Comparison of ENCODE assay signal across 11 cellular contexts in the genomic region with DNA sequence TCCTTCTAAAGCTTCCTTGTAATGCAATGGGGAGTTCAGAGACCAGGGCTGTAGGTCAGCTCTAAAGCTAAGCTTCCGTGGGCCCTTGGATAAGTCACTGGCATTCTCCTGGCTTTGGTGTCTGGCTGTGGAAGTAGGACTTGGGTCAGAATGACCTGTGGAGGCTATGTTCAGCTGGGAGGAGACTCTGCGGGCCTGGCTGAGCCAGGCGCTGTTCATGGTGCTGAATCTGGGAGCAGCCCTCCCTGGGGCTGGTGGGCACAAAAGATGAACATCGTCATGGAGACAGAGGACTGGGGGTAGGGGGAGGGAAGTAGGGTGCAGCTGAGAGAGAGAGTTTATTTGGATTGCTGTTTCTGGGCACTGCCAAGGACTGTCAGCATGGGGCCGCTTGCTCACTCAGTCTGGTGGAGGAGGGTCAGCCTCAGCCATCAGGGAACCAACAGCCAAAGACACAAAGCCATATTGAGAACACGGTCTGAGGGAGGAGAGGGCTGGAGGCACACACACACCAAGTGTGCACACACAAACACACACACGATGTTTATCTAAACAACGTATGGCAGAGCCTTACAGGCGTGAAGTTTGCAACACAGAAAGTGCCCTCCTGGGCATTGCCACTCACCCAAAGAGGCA.
DNase-seq lines count a peak whose midpoint lies in the region; ATAC-seq and TF ChIP-seq lines count a peak whose summit lies in the region.
"Had no signal": no experiment of that assay in that cellular context is flagged by ENCODE, and none has a peak within 500 bp of the region (broad histone marks: within the 10 kb centered on the region; RNA-seq: fewer than 3 reads in every experiment).

No MANE protein-coding gene starts in this region.

- H3K36me3 ChIP-seq in DND-41 (ENCODE audit: insufficient read depth, low read length) (no peaks in the 10 kb centered on the region), adrenal gland (replicated peaks in 1 of 2) (no peaks in the 10 kb centered on the region)

- H3K4me1 ChIP-seq in DND-41 (ENCODE audit: insufficient read depth, low read length) (no peaks in the 10 kb centered on the region), adrenal gland (replicated peaks in 1 of 2) (no peaks in the 10 kb centered on the region)

- H3K27me3 ChIP-seq in DND-41 (ENCODE audit: insufficient read depth, low read length, poor library complexity) (no peaks in the 10 kb centered on the region), adrenal gland (no peaks in the 10 kb centered on the region)

- no peak overlapping the region for H3K9ac ChIP-seq in DND-41 (ENCODE audit: low read depth, low read length)

- H3K4me2 ChIP-seq in DND-41 (ENCODE audit: insufficient read depth, low read length): no peak overlapping the region

- H4K20me1 ChIP-seq in DND-41 (ENCODE audit: insufficient read depth, low read length): peaks cover 20% of the 10 kb centered on the region; the same call in 1 of the 2 replicates

- H2AFZ ChIP-seq in DND-41 (ENCODE audit: low read depth, low read length): no peak overlapping the region

- TF ChIP-seq CTCF in DND-41 (IDR thresholded peaks at IDR 0.05; ENCODE audit: borderline replicate concordance, extremely low read depth, low read length, poor library complexity, severe bottlenecking): no peak
- no peak for TF ChIP-seq CTCF in adrenal gland (IDR thresholded peaks at IDR 0.05)

- DNase-seq in DND-41 (peak; percentile 56), HK-2 (ENCODE audit: unreplicated experiment) (peak; percentile 13), adrenal gland (peak in 4 of 7 donors; percentile 20 to 24 (median 21)), left kidney (ENCODE audit: low read depth, low spot score) (peak; percentile 91), MV-4-11 (lab: John Stamatoyannopoulos, UW) (no peak), NCI-H2171 treated with DMSO at 0.1 percent for 48 hours (lab: John Stamatoyannopoulos, UW) (no peak), DMS 273 treated with DMSO at 0.1 percent for 48 hours (lab: John Stamatoyannopoulos, UW) (no peak)
- DNase-seq: GF-D8, naive B cell had no signal

- no peaks in the 10 kb centered on the region for H3K9me3 ChIP-seq in DND-41 (ENCODE audit: insufficient read depth, low read length, severe bottlenecking)
- H3K9me3 ChIP-seq in adrenal gland (replicated peaks in 1 of 3): no peaks in the 10 kb centered on the region

- no peaks in the 10 kb centered on the region for H3K79me2 ChIP-seq in DND-41 (ENCODE audit: insufficient read depth, low read length)

- intact Hi-C loops in adrenal gland (cut with DNase I): no loop called here

- 35 to 48% (median 37%) methylated on average over 6 to 9 of the region's 9 CpGs for WGBS in adrenal gland, 4 donors

- H3K27ac ChIP-seq in DND-41 (ENCODE audit: low read length) (no peak overlapping the region), adrenal gland (no peak overlapping the region)

- ATAC-seq in DND-41 (ENCODE audit: insufficient read depth, low read depth) (peak; percentile 76), HG03039 (IDR thresholded peaks at IDR 0.05; ENCODE audit: unreplicated experiment) (no peak)
- ATAC-seq: activated T-helper 17 cell treated with anti-CD3 and anti-CD28 coated beads, Interleukin-2, amount 50 U/mL, for 72 hours had no signal

- H3K4me3 ChIP-seq in DND-41 (ENCODE audit: low read depth in 1 of 2, low read length in 2 of 2) (no peak overlapping the region), adrenal gland (no peak overlapping the region)

- no peak for TF ChIP-seq POLR2A in adrenal gland (IDR thresholded peaks at IDR 0.05)

Comparison
In these comparisons a context has a peak if more than half of its experiments do, and no peak if none do; other contexts are left out.
1. DNase-seq: peak in DND-41 (single experiment), HK-2 (single experiment), adrenal gland (4 of 7) and left kidney (single experiment); none in MV-4-11 (single experiment), NCI-H2171 treated with DMSO at 0.1 percent for 48 hours (single experiment) and DMS 273 treated with DMSO at 0.1 percent for 48 hours (single experiment).